Comparison of ENCODE assay signal across 1 cellular context in genomic region chr1:9494936-9495758, GRCh38.
TF ChIP-seq lines count a peak whose summit lies in the region.

No MANE protein-coding gene starts in this region.

TF ChIP-seq in HepG2, 621 proteins besides CTCF, POLR2A, EP300 and RAD21 (continued from another document and continues in another):
- no peak for TF ChIP-seq ZFP1 (CRISPR knock-in tag; IDR thresholded peaks at IDR 0.05)
- no peak for TF ChIP-seq REXO4 (CRISPR knock-in tag; IDR thresholded peaks at IDR 0.05; ENCODE audit: borderline replicate concordance)
- no peak for TF ChIP-seq TIGD3 (CRISPR knock-in tag; IDR thresholded peaks at IDR 0.05; ENCODE audit: borderline replicate concordance)
- TF ChIP-seq GATA4 (IDR thresholded peaks at IDR 0.05; ENCODE audit: borderline replicate concordance, low read depth): no peak
- TF ChIP-seq ELF1 (CRISPR knock-in tag; IDR thresholded peaks at IDR 0.05): peak; percentile 20; the same call in 1 of the 2 replicates
- peak; percentile 46; the same call in 1 of the 2 replicates for TF ChIP-seq SMC3 (IDR thresholded peaks at IDR 0.05; ENCODE audit: low read length)
- no peak for TF ChIP-seq ZNF143 (CRISPR knock-in tag; IDR thresholded peaks at IDR 0.05)
- TF ChIP-seq ZBTB26 (CRISPR knock-in tag; IDR thresholded peaks at IDR 0.05; ENCODE audit: borderline replicate concordance): no peak
- TF ChIP-seq DRAP1 (CRISPR knock-in tag; IDR thresholded peaks at IDR 0.05): no peak
- no peak for TF ChIP-seq PRDM4 (CRISPR knock-in tag; IDR thresholded peaks at IDR 0.05; ENCODE audit: borderline replicate concordance)
- TF ChIP-seq ZNF318 (CRISPR knock-in tag; IDR thresholded peaks at IDR 0.05): no peak
- no peak for TF ChIP-seq NFE2 (CRISPR knock-in tag; IDR thresholded peaks at IDR 0.05)
- no peak; the same call in 1 of the 2 replicates for TF ChIP-seq KDM3A (CRISPR knock-in tag; IDR thresholded peaks at IDR 0.05; ENCODE audit: low read depth)
- no peak for TF ChIP-seq GATAD1 (CRISPR knock-in tag; IDR thresholded peaks at IDR 0.05)
- TF ChIP-seq PCBP2 (optimal IDR thresholded peaks at IDR 0.05; ENCODE audit: low read depth, low read length, poor library complexity, severe bottlenecking): no peak
- no peak for TF ChIP-seq ZSCAN22 (CRISPR knock-in tag; IDR thresholded peaks at IDR 0.05)
- no peak for TF ChIP-seq SKIL (CRISPR knock-in tag; IDR thresholded peaks at IDR 0.05; ENCODE audit: borderline replicate concordance)
- TF ChIP-seq ZNF362 (CRISPR knock-in tag; IDR thresholded peaks at IDR 0.05; ENCODE audit: borderline replicate concordance): peak; percentile 41; the same call in 1 of the 2 replicates
- TF ChIP-seq RBAK (CRISPR knock-in tag; IDR thresholded peaks at IDR 0.05): no peak
- no peak for TF ChIP-seq HIVEP1 (CRISPR knock-in tag; IDR thresholded peaks at IDR 0.05)
- peak; percentile 30; the same call in 1 of the 2 replicates for TF ChIP-seq NRL (CRISPR knock-in tag; IDR thresholded peaks at IDR 0.05; ENCODE audit: borderline replicate concordance)
- TF ChIP-seq BATF2 (CRISPR knock-in tag; IDR thresholded peaks at IDR 0.05): no peak
- no peak for TF ChIP-seq TOPORS (CRISPR knock-in tag; IDR thresholded peaks at IDR 0.05)
- 0 out of 2 replicates have a peak, but pooled peaks have one; percentile 33 for TF ChIP-seq BRD4 (CRISPR knock-in tag; IDR thresholded peaks at IDR 0.05)
- TF ChIP-seq GZF1 (CRISPR knock-in tag; IDR thresholded peaks at IDR 0.05): no peak; the same call in 1 of the 2 replicates
- no peak for TF ChIP-seq ZNF468 (CRISPR knock-in tag; IDR thresholded peaks at IDR 0.05)
- no peak for TF ChIP-seq NCOA2 (CRISPR knock-in tag; IDR thresholded peaks at IDR 0.05)
- no peak for TF ChIP-seq ATAD3A (CRISPR knock-in tag; IDR thresholded peaks at IDR 0.05)
- no peak for TF ChIP-seq LRRFIP1 (CRISPR knock-in tag; conservative IDR thresholded peaks at IDR 0.05)
- no peak for TF ChIP-seq KDM5A (IDR thresholded peaks at IDR 0.05; ENCODE audit: borderline replicate concordance, low read length)
- TF ChIP-seq TCF7 (IDR thresholded peaks at IDR 0.05; ENCODE audit: low read depth): no peak
- no peak for TF ChIP-seq HMG20B (CRISPR knock-in tag; conservative IDR thresholded peaks at IDR 0.05)
- no peak for TF ChIP-seq POLR2G (IDR thresholded peaks at IDR 0.05; ENCODE audit: low read depth, low read length)
- no peak for TF ChIP-seq RFX1 (IDR thresholded peaks at IDR 0.05)
- TF ChIP-seq E2F5 (CRISPR knock-in tag; conservative IDR thresholded peaks at IDR 0.05): peak; percentile 77; the same call in 1 of the 2 replicates
- TF ChIP-seq PRPF4 (IDR thresholded peaks at IDR 0.05; ENCODE audit: low read depth, low read length, poor library complexity, severe bottlenecking): no peak
- 0 out of 2 replicates have a peak, but pooled peaks have one; percentile 18 for TF ChIP-seq ZNF331 (CRISPR knock-in tag; IDR thresholded peaks at IDR 0.05)
- TF ChIP-seq REPIN1 (CRISPR knock-in tag; IDR thresholded peaks at IDR 0.05; ENCODE audit: borderline replicate concordance, low read depth): no peak
